Comparison of ENCODE assay signal across 12 cellular contexts in genomic region chr5:177295929-177296328, GRCh38. TPM values are rescaled to one million over a fixed set of nuclear protein-coding genes. Genes with fewer than 3 reads are reported as not detected.
DNase-seq lines count a peak whose midpoint lies in the region; ATAC-seq and TF ChIP-seq lines count a peak whose summit lies in the region.
"Had no signal": no experiment of that assay in that cellular context is flagged by ENCODE, and none has a peak within 500 bp of the region (broad histone marks: within the 10 kb centered on the region; RNA-seq: fewer than 3 reads in every experiment).

No MANE protein-coding gene starts in this region.

- H3K27ac ChIP-seq in BLaER1 treated with 17β-estradiol and CSF1 and Interleukin-3, amounts not matched to agents 10 nM and 100 nM: peak overlapping the region; percentile 20 to 62 (median 55); a peak in 21 of 22 replicates

- ATAC-seq in GM18505 (IDR thresholded peaks at IDR 0.05; ENCODE audit: unreplicated experiment): no peak
- ATAC-seq in activated CD8-positive, alpha-beta T cell treated with anti-CD3 and anti-CD28 coated beads for 36 hours: no peak
- no peak for ATAC-seq in GM21528 (IDR thresholded peaks at IDR 0.05; ENCODE audit: low FRiP score, unreplicated experiment)

- peak overlapping the region in 9 of 11 experiments; percentile 3 to 47 (median 27); a peak in 10 of 22 replicates for H3K9ac ChIP-seq in BLaER1 treated with 17β-estradiol and CSF1 and Interleukin-3, amounts not matched to agents 10 nM and 100 nM

- H3K27me3 Mint-ChIP-seq in activated CD8-positive, alpha-beta T cell treated with anti-CD3 and anti-CD28 coated beads for 36 hours: no peaks in the 10 kb centered on the region
- H3K27me3 Mint-ChIP-seq in mesothelial cell of epicardium (ENCODE audit: low read depth): no peaks in the 10 kb centered on the region

- TF ChIP-seq CTCF in activated CD8-positive, alpha-beta T cell treated with anti-CD3 and anti-CD28 coated beads for 36 hours (IDR thresholded peaks at IDR 0.05): no peak
- TF ChIP-seq CTCF in mesothelial cell of epicardium (IDR thresholded peaks at IDR 0.05; ENCODE audit: unreplicated experiment): no peak

- peaks cover 43 to 85% (median 66%) of the 10 kb centered on the region in 11 experiments for H3K36me3 ChIP-seq in BLaER1 treated with 17β-estradiol and CSF1 and Interleukin-3, amounts not matched to agents 10 nM and 100 nM

- POLR2A ChIA-PET in activated CD8-positive, alpha-beta T cell treated with anti-CD3 and anti-CD28 coated beads for 36 hours (lab: Charles Lee): no interaction called here

- H3K4me3 ChIP-seq in BLaER1 treated with 17β-estradiol and CSF1 and Interleukin-3, amounts not matched to agents 10 nM and 100 nM: peak overlapping the region in 5 of 10 experiments; percentile 8 to 25 (median 15); a peak in 6 of 20 replicates

- no peak for DNase-seq in activated CD8-positive, alpha-beta T cell treated with anti-CD3 and anti-CD28 coated beads for 36 hours
- DNase-seq in mesothelial cell of epicardium (ENCODE audit: low spot score in 2 of 2, unreplicated experiment in 2 of 2): no peak
- DNase-seq in D341Med (ENCODE audit: low spot score): no peak
- DNase-seq in stimulated activated CD4-positive, alpha-beta T cell treated with anti-CD3 and anti-CD28 coated beads, Interleukin-4, amount 100 ng/mL, for 4 hours: no peak
- DNase-seq in putamen (ENCODE audit: low spot score): no peak
- DNase-seq: central memory CD4-positive, alpha-beta T cell; COR-L47; NCI-H1048; NCI-H345 had no signal

- peaks cover 0 to 24% (median 0%) of the 10 kb centered on the region in 11 experiments; a peak in 7 of 22 replicates for H4K20me1 ChIP-seq in BLaER1 treated with 17β-estradiol and CSF1 and Interleukin-3, amounts not matched to agents 10 nM and 100 nM

- intact Hi-C loops in activated CD8-positive, alpha-beta T cell treated with anti-CD3 and anti-CD28 coated beads for 36 hours (cut with micrococcal nuclease): no loop called here

- peaks cover 50% of the 10 kb centered on the region for H3K36me3 Mint-ChIP-seq in activated CD8-positive, alpha-beta T cell treated with anti-CD3 and anti-CD28 coated beads for 36 hours (ENCODE audit: low read depth)
- H3K36me3 Mint-ChIP-seq in mesothelial cell of epicardium: peaks cover 26% of the 10 kb centered on the region

- H3K9me3 Mint-ChIP-seq in activated CD8-positive, alpha-beta T cell treated with anti-CD3 and anti-CD28 coated beads for 36 hours: no peaks in the 10 kb centered on the region
- no peaks in the 10 kb centered on the region for H3K9me3 Mint-ChIP-seq in mesothelial cell of epicardium

- peaks cover 44% of the 10 kb centered on the region for H3K4me1 Mint-ChIP-seq in activated CD8-positive, alpha-beta T cell treated with anti-CD3 and anti-CD28 coated beads for 36 hours (ENCODE audit: low read depth)
- H3K4me1 Mint-ChIP-seq in mesothelial cell of epicardium: peaks cover 15% of the 10 kb centered on the region

- no peaks in the 10 kb centered on the region for H3K27me3 ChIP-seq in BLaER1 treated with 17β-estradiol and CSF1 and Interleukin-3, amounts not matched to agents 10 nM and 100 nM

- H3K4me3 Mint-ChIP-seq in activated CD8-positive, alpha-beta T cell treated with anti-CD3 and anti-CD28 coated beads for 36 hours: no peak overlapping the region
- no peak overlapping the region for H3K4me3 Mint-ChIP-seq in mesothelial cell of epicardium

- H3K9me3 ChIP-seq in BLaER1 treated with 17β-estradiol and CSF1 and Interleukin-3, amounts not matched to agents 10 nM and 100 nM (replicated peaks in 1 of 11): no peaks in the 10 kb centered on the region

- peak; percentile 11 for TF ChIP-seq POLR2A in GM18505 (IDR thresholded peaks at IDR 0.05; ENCODE audit: borderline replicate concordance, extremely low read depth, insufficient read depth, insufficient read length)

- peak overlapping the region; percentile 91 to 100 (median 99) for H3K4me2 ChIP-seq in BLaER1 treated with 17β-estradiol and CSF1 and Interleukin-3, amounts not matched to agents 10 nM and 100 nM

- H3K27ac Mint-ChIP-seq in activated CD8-positive, alpha-beta T cell treated with anti-CD3 and anti-CD28 coated beads for 36 hours: peak overlapping the region; percentile 74
- H3K27ac Mint-ChIP-seq in mesothelial cell of epicardium: peak overlapping the region; percentile 39

- CTCF ChIA-PET in activated CD8-positive, alpha-beta T cell treated with anti-CD3 and anti-CD28 coated beads for 36 hours (lab: Charles Lee): interaction anchor here (1.0 to 7.0 kb wide), 4 partner anchors 12 to 183 kb away, joined by 3 to 43 read pairs (median 20); no protein-coding TSS in a partner anchor

- peaks cover 62 to 70% (median 66%) of the 10 kb centered on the region in 10 experiments for H3K4me1 ChIP-seq in BLaER1 treated with 17β-estradiol and CSF1 and Interleukin-3, amounts not matched to agents 10 nM and 100 nM

RNA-seq across cellular contexts. Expression of gene RAB24, which starts 7.6 kb away (rescaled TPM):
- 10 to 100 TPM; 26.6 TPM for total RNA-seq in activated CD8-positive, alpha-beta T cell treated with anti-CD3 and anti-CD28 coated beads for 36 hours
- 28.3 to 31.8 TPM (median 30.3 TPM) in 3 replicates for total RNA-seq in mesothelial cell of epicardium

RNA-seq across cellular contexts. Expression of gene PRELID1, which starts 7.7 kb away (rescaled TPM):
- total RNA-seq in activated CD8-positive, alpha-beta T cell treated with anti-CD3 and anti-CD28 coated beads for 36 hours: 100 to 1,000 TPM; 222 to 233 TPM
- total RNA-seq in mesothelial cell of epicardium: 80.5 to 89.8 TPM (median 81.2 TPM) in 3 replicates

RNA-seq across cellular contexts. Expression of gene MXD3, which starts 15.8 kb away (rescaled TPM):
- 10 to 100 TPM; 19.3 to 25.1 TPM for total RNA-seq in activated CD8-positive, alpha-beta T cell treated with anti-CD3 and anti-CD28 coated beads for 36 hours
- total RNA-seq in mesothelial cell of epicardium: 18.4 to 19.8 TPM (median 19.2 TPM) in 3 replicates

RNA-seq across cellular contexts. Expression of gene LMAN2, which starts 55.5 kb away (rescaled TPM):
- 10 to 100 TPM; 79.9 to 87.5 TPM for total RNA-seq in activated CD8-positive, alpha-beta T cell treated with anti-CD3 and anti-CD28 coated beads for 36 hours
- total RNA-seq in mesothelial cell of epicardium: 85.4 to 87.2 TPM (median 87.0 TPM) in 3 replicates
